Comparison of ENCODE assay signal across 8 cellular contexts in genomic region chr19:49362048-49362925, GRCh38. TPM values are rescaled to one million over a fixed set of nuclear protein-coding genes. Genes with fewer than 3 reads are reported as not detected.
DNase-seq lines count a peak whose midpoint lies in the region; ATAC-seq and TF ChIP-seq lines count a peak whose summit lies in the region.

TSS of gene TEAD2 (minus strand) at chr19:49362416. CDS start at chr19:49360075, 2,341 bp downstream.

- DNase-seq in activated CD4-positive, alpha-beta T cell treated with anti-CD3 and anti-CD28 coated beads, Interleukin-2, amount 10 ng/mL, durations not matched to agents 24 days and 14 days, result peak; percentile 66
- DNase-seq in activated CD4-positive, alpha-beta T cell treated with anti-CD3 and anti-CD28 coated beads for 4 hours, result no peak
- DNase-seq in activated T-cell treated with anti-CD3 and anti-CD28 coated beads, Interleukin-2, amount 50 U/mL, for 24 hours, result peak; percentile 54
- DNase-seq in foreskin fibroblast (peak; percentile 45 to 83), COLO668 (lab: John Stamatoyannopoulos, UW; ENCODE audit: unreplicated experiment) (no peak), NCI-H510A (lab: John Stamatoyannopoulos, UW) (no peak)

- no peaks in the 10 kb centered on the region for H4K20me1 ChIP-seq in neural cell (ENCODE audit: insufficient read depth)

- no peaks in the 10 kb centered on the region for H3F3A ChIP-seq in neural cell (ENCODE audit: insufficient read depth, low read length, poor library complexity, severe bottlenecking)

- TF ChIP-seq CTCF in foreskin fibroblast (IDR thresholded peaks at IDR 0.05; ENCODE audit: low read depth, low read length) (no peak), neural cell (IDR thresholded peaks at IDR 0.05; ENCODE audit: poor library complexity, severe bottlenecking) (no peak)

- peaks cover 30% of the 10 kb centered on the region for H3K79me2 ChIP-seq in neural cell (replicated peaks; ENCODE audit: insufficient read depth, low read length)

- TF ChIP-seq RAD21 in neural cell (conservative IDR thresholded peaks at IDR 0.05), result no peak

- no peaks in the 10 kb centered on the region for H3K36me3 ChIP-seq in neural cell (ENCODE audit: insufficient read depth, low read length)

- peaks cover 23% of the 10 kb centered on the region for H3K27me3 ChIP-seq in neural cell (ENCODE audit: insufficient read depth, low read depth, low read length)

- ATAC-seq in HG03565 (IDR thresholded peaks at IDR 0.05; ENCODE audit: unreplicated experiment), result no peak

- H3K9me2 ChIP-seq in neural cell (ENCODE audit: insufficient read depth, low read length), result no peaks in the 10 kb centered on the region

- no peaks in the 10 kb centered on the region for H3K9me3 ChIP-seq in neural cell (ENCODE audit: low read length)

- H3K4me3 ChIP-seq in foreskin fibroblast (ENCODE audit: low read depth in 1 of 2, low read length in 2 of 2) (peak within 1 kb of the TSS; percentile 95 to 96), neural cell (ENCODE audit: low read length) (peak within 1 kb of the TSS; percentile 56)

- H3K9ac ChIP-seq in neural cell (ENCODE audit: low read length), result no peak within 1 kb of the TSS

- H2AFZ ChIP-seq in neural cell (ENCODE audit: low read depth, low read length), result no peak within 1 kb of the TSS

- no peak for TF ChIP-seq EP300 in neural cell (conservative IDR thresholded peaks at IDR 0.05; ENCODE audit: poor library complexity, severe bottlenecking)

- H3K4me2 ChIP-seq in neural cell (ENCODE audit: low read length), result no peak within 1 kb of the TSS

- H3K4me1 Mint-ChIP-seq in activated CD4-positive, alpha-beta T cell treated with anti-CD3 and anti-CD28 coated beads, Interleukin-2, amount 10 ng/mL, durations not matched to agents 24 days and 14 days, result peaks cover 11% of the 10 kb centered on the region
- H3K4me1 Mint-ChIP-seq in activated T-cell treated with anti-CD3 and anti-CD28 coated beads, Interleukin-2, amount 50 U/mL, for 24 hours (ENCODE audit: low read depth), result peaks cover 12% of the 10 kb centered on the region

- H3K36me3 Mint-ChIP-seq in activated CD4-positive, alpha-beta T cell treated with anti-CD3 and anti-CD28 coated beads, Interleukin-2, amount 10 ng/mL, durations not matched to agents 24 days and 14 days (ENCODE audit: low read depth), result no peaks in the 10 kb centered on the region
- H3K36me3 Mint-ChIP-seq in activated T-cell treated with anti-CD3 and anti-CD28 coated beads, Interleukin-2, amount 50 U/mL, for 24 hours (ENCODE audit: low read depth), result no peaks in the 10 kb centered on the region

- no peak within 1 kb of the TSS for H3K27ac Mint-ChIP-seq in activated CD4-positive, alpha-beta T cell treated with anti-CD3 and anti-CD28 coated beads, Interleukin-2, amount 10 ng/mL, durations not matched to agents 24 days and 14 days
- no peak within 1 kb of the TSS for H3K27ac Mint-ChIP-seq in activated T-cell treated with anti-CD3 and anti-CD28 coated beads, Interleukin-2, amount 50 U/mL, for 24 hours

- peaks cover 34% of the 10 kb centered on the region for H3K27me3 Mint-ChIP-seq in activated CD4-positive, alpha-beta T cell treated with anti-CD3 and anti-CD28 coated beads, Interleukin-2, amount 10 ng/mL, durations not matched to agents 24 days and 14 days
- H3K27me3 Mint-ChIP-seq in activated T-cell treated with anti-CD3 and anti-CD28 coated beads, Interleukin-2, amount 50 U/mL, for 24 hours, result peaks cover 20% of the 10 kb centered on the region

- H3K4me3 Mint-ChIP-seq in activated CD4-positive, alpha-beta T cell treated with anti-CD3 and anti-CD28 coated beads, Interleukin-2, amount 10 ng/mL, durations not matched to agents 24 days and 14 days, result peak within 1 kb of the TSS; percentile 19
- H3K4me3 Mint-ChIP-seq in activated T-cell treated with anti-CD3 and anti-CD28 coated beads, Interleukin-2, amount 50 U/mL, for 24 hours, result peak within 1 kb of the TSS; percentile 45

- no peaks in the 10 kb centered on the region for H3K9me3 Mint-ChIP-seq in activated CD4-positive, alpha-beta T cell treated with anti-CD3 and anti-CD28 coated beads, Interleukin-2, amount 10 ng/mL, durations not matched to agents 24 days and 14 days
- H3K9me3 Mint-ChIP-seq in activated T-cell treated with anti-CD3 and anti-CD28 coated beads, Interleukin-2, amount 50 U/mL, for 24 hours, result no peaks in the 10 kb centered on the region

- H3K27ac ChIP-seq in neural cell (ENCODE audit: low read length), result no peak within 1 kb of the TSS

- intact Hi-C loops in activated CD4-positive, alpha-beta T cell treated with anti-CD3 and anti-CD28 coated beads, Interleukin-2, amount 10 ng/mL, durations not matched to agents 24 days and 14 days (cut with micrococcal nuclease), result no loop called here

TF ChIP-seq in neural cell, 6 proteins besides CTCF, POLR2A, EP300 and RAD21:
- TF ChIP-seq MXI1 (conservative IDR thresholded peaks at IDR 0.05; ENCODE audit: poor library complexity, severe bottlenecking) (no peak), REST (IDR thresholded peaks at IDR 0.05; ENCODE audit: borderline replicate concordance) (no peak), TAF1 (IDR thresholded peaks at IDR 0.05; ENCODE audit: low read depth) (no peak), SMC3 (conservative IDR thresholded peaks at IDR 0.05; ENCODE audit: poor library complexity) (no peak), POLR2AphosphoS5 (IDR thresholded peaks at IDR 0.05) (no peak), EZH2 (IDR thresholded peaks at IDR 0.05; ENCODE audit: borderline replicate concordance, insufficient read depth, low read length, poor library complexity, severe bottlenecking) (no peak)

RNA-seq across cellular contexts. Expression of gene TEAD2, which starts in this region (rescaled TPM):
- not detected in 2 replicates for total RNA-seq in activated CD4-positive, alpha-beta T cell treated with anti-CD3 and anti-CD28 coated beads, Interleukin-2, amount 10 ng/mL, durations not matched to agents 24 days and 14 days
- 1.0 and 1.3 TPM in 2 replicates for polyA plus RNA-seq in neural cell
- polyA minus RNA-seq in neural cell, result 2.4 and 2.5 TPM in 2 replicates

Comparison
In these comparisons a context has a peak if more than half of its experiments do, and no peak if none do; other contexts are left out.
1. Peak in DNase-seq in activated CD4-positive, alpha-beta T cell treated with anti-CD3 and anti-CD28 coated beads, Interleukin-2, amount 10 ng/mL, durations not matched to agents 24 days and 14 days; RNA of the gene not detected or under 1 TPM.
2. DNase-seq: peak in activated T-cell treated with anti-CD3 and anti-CD28 coated beads, Interleukin-2, amount 50 U/mL, for 24 hours (single experiment) and foreskin fibroblast (2 of 2); none in activated CD4-positive, alpha-beta T cell treated with anti-CD3 and anti-CD28 coated beads for 4 hours (0 of 2), COLO668 (single experiment) and NCI-H510A (single experiment).